Comparison of ENCODE assay signal across 8 cellular contexts in genomic region chr16:2107121-2107790, GRCh38. TPM values are rescaled to one million over a fixed set of nuclear protein-coding genes. Genes with fewer than 3 reads are reported as not detected.
DNase-seq lines count a peak whose midpoint lies in the region; ATAC-seq and TF ChIP-seq lines count a peak whose summit lies in the region.
"Not testable (repeated sequence)": the region's sequence is repeated elsewhere in the genome, so short reads cannot be mapped to it uniquely, and the experiment has no call there.

No MANE protein-coding gene starts in this region.

- H3K4me2 ChIP-seq in neural progenitor cell = not testable (repeated sequence)

- POLR2A ChIA-PET in AG04450 (lab: Yijun Ruan, JAX) = not testable (repeated sequence)

- H3K9me3 ChIP-seq in AG04450 (ENCODE audit: control insufficient read depth, insufficient read depth, low read length); MG63; neural progenitor cell (ENCODE audit: low read depth): not testable (repeated sequence)

- H3K36me3 ChIP-seq in MG63 = peaks cover 23% of the 10 kb centered on the region
- H3K36me3 ChIP-seq in neural progenitor cell = not testable (repeated sequence)

- not testable (repeated sequence) for H3K9ac ChIP-seq in neural progenitor cell

- H3K27ac ChIP-seq in AG04450 (ENCODE audit: low read depth, low read length) = peak overlapping the region; percentile 83
- not testable (repeated sequence) for H3K27ac ChIP-seq in neural progenitor cell

- not testable (repeated sequence) for H2AFZ ChIP-seq in neural progenitor cell (replicated peaks)

- H3K27me3 Mint-ChIP-seq in activated T-helper 17 cell treated with anti-CD3 and anti-CD28 coated beads, Interleukin-2, amount 50 U/mL, for 72 hours; neural progenitor cell (ENCODE audit: insufficient read depth, low read depth); stimulated activated naive CD8-positive, alpha-beta T cell treated with anti-CD3 and anti-CD28 coated beads, Interleukin-15, amount 100 ng/mL, for 72 hours: not testable (repeated sequence)

- H3K79me2 ChIP-seq in neural progenitor cell (ENCODE audit: low read depth) = not testable (repeated sequence)

- H3K4me3 Mint-ChIP-seq in activated T-helper 17 cell treated with anti-CD3 and anti-CD28 coated beads, Interleukin-2, amount 50 U/mL, for 72 hours; neural progenitor cell; stimulated activated naive CD8-positive, alpha-beta T cell treated with anti-CD3 and anti-CD28 coated beads, Interleukin-15, amount 100 ng/mL, for 72 hours: not testable (repeated sequence)

- H3K4me3 ChIP-seq in AG04450 (ENCODE audit: low read depth, low read length); MG63; choroid plexus epithelial cell (ENCODE audit: low read depth, low read length); fibroblast of the aortic adventitia (ENCODE audit: low read depth, low read length); neural progenitor cell: not testable (repeated sequence)

- not testable (repeated sequence) for TF ChIP-seq CTCF in AG04450 (IDR thresholded peaks at IDR 0.05; ENCODE audit: low read depth, low read length); fibroblast of the aortic adventitia (IDR thresholded peaks at IDR 0.05; ENCODE audit: insufficient read depth, low read length); neural progenitor cell (IDR thresholded peaks at IDR 0.05)
- TF ChIP-seq CTCF in choroid plexus epithelial cell (conservative IDR thresholded peaks at IDR 0.05; ENCODE audit: low read depth, low read length) = peak; percentile 5

- H4K20me1 ChIP-seq in neural progenitor cell (ENCODE audit: low read depth) = not testable (repeated sequence)

- peak; percentile 28 for ATAC-seq in activated T-helper 17 cell treated with anti-CD3 and anti-CD28 coated beads, Interleukin-2, amount 50 U/mL, for 72 hours (replicated peaks)
- peak; percentile 18 for ATAC-seq in stimulated activated naive CD8-positive, alpha-beta T cell treated with anti-CD3 and anti-CD28 coated beads, Interleukin-15, amount 100 ng/mL, for 72 hours

- H3K27me3 ChIP-seq in AG04450 (ENCODE audit: control insufficient read depth, insufficient read depth, low read length); MG63; neural progenitor cell: not testable (repeated sequence)

- H3K4me1 Mint-ChIP-seq in activated T-helper 17 cell treated with anti-CD3 and anti-CD28 coated beads, Interleukin-2, amount 50 U/mL, for 72 hours; neural progenitor cell; stimulated activated naive CD8-positive, alpha-beta T cell treated with anti-CD3 and anti-CD28 coated beads, Interleukin-15, amount 100 ng/mL, for 72 hours: not testable (repeated sequence)

- H3K4me1 ChIP-seq in neural progenitor cell = not testable (repeated sequence)

- CTCF ChIA-PET in AG04450 (lab: Charles Lee) = not testable (repeated sequence)

- H3K9me3 Mint-ChIP-seq in activated T-helper 17 cell treated with anti-CD3 and anti-CD28 coated beads, Interleukin-2, amount 50 U/mL, for 72 hours; neural progenitor cell; stimulated activated naive CD8-positive, alpha-beta T cell treated with anti-CD3 and anti-CD28 coated beads, Interleukin-15, amount 100 ng/mL, for 72 hours: not testable (repeated sequence)

- DNase-seq in AG04450 (ENCODE audit: low read depth, low spot score) = peak; percentile 44
- peak; percentile 65 for DNase-seq in GM03348 (ENCODE audit: low spot score)
- DNase-seq in MG63 = peak; percentile 75
- peak; percentile 81 for DNase-seq in choroid plexus epithelial cell (ENCODE audit: low read depth)
- DNase-seq in fibroblast of the aortic adventitia (ENCODE audit: low read depth) = peak; percentile 65
- DNase-seq in neural progenitor cell (ENCODE audit: low spot score); stimulated activated naive CD8-positive, alpha-beta T cell treated with anti-CD3 and anti-CD28 coated beads, Interleukin-15, amount 100 ng/mL, for 72 hours: not testable (repeated sequence)

- H3K36me3 Mint-ChIP-seq in activated T-helper 17 cell treated with anti-CD3 and anti-CD28 coated beads, Interleukin-2, amount 50 U/mL, for 72 hours (ENCODE audit: low read depth); neural progenitor cell: not testable (repeated sequence)

- not testable (repeated sequence) for H3F3A ChIP-seq in neural progenitor cell (ENCODE audit: low read depth)

- H3K27ac Mint-ChIP-seq in activated T-helper 17 cell treated with anti-CD3 and anti-CD28 coated beads, Interleukin-2, amount 50 U/mL, for 72 hours = peak overlapping the region; percentile 41
- H3K27ac Mint-ChIP-seq in neural progenitor cell = peak overlapping the region; percentile 25
- H3K27ac Mint-ChIP-seq in stimulated activated naive CD8-positive, alpha-beta T cell treated with anti-CD3 and anti-CD28 coated beads, Interleukin-15, amount 100 ng/mL, for 72 hours = peak overlapping the region in 1 of 2 donors; percentile 59

RNA-seq across cellular contexts. Expression of gene PKD1, which starts 28.4 kb away (rescaled TPM):
- 16.1 and 21.7 TPM in 2 replicates for polyA plus RNA-seq in AG04450 (2011; rRNA removed)
- polyA minus RNA-seq in AG04450 (2011; rRNA and poly(A)+ RNA removed) = 29.0 and 29.3 TPM in 2 replicates
- 60.2 and 106 TPM in 2 replicates for total RNA-seq in MG63 (2014; rRNA removed; shearing (Covaris generic); ENCODE audit: low replicate concordance)
- total RNA-seq in activated T-helper 17 cell treated with anti-CD3 and anti-CD28 coated beads, Interleukin-2, amount 50 U/mL, for 72 hours = 100 to 1,000 TPM in 1 of 2 donors, 10 to 100 TPM in 1; 71.8 to 122 TPM
- total RNA-seq in fibroblast of the aortic adventitia (ENCODE audit: low replicate concordance) (118 and 166 TPM in 2 replicates), neural progenitor cell (ENCODE audit: low replicate concordance) (16.9 and 73.4 TPM in 2 replicates)

RNA-seq across cellular contexts. Expression of gene RAB26, which starts 41.2 kb away (rescaled TPM):
- 3.6 and 5.2 TPM in 2 replicates for polyA plus RNA-seq in AG04450 (2011; rRNA removed)
- polyA minus RNA-seq in AG04450 (2011; rRNA and poly(A)+ RNA removed) = 0.74 and 4.4 TPM in 2 replicates
- not detected in 2 replicates for total RNA-seq in MG63 (2014; rRNA removed; shearing (Covaris generic); ENCODE audit: low replicate concordance)
- total RNA-seq in activated T-helper 17 cell treated with anti-CD3 and anti-CD28 coated beads, Interleukin-2, amount 50 U/mL, for 72 hours = under 1 TPM; 0.28 to 0.34 TPM
- total RNA-seq in fibroblast of the aortic adventitia (ENCODE audit: low replicate concordance) (0.27 and 3.6 TPM in 2 replicates), neural progenitor cell (ENCODE audit: low replicate concordance) (2.1 and 4.4 TPM in 2 replicates)

RNA-seq across cellular contexts. Expression of gene TRAF7, which starts 48.3 kb away (rescaled TPM):
- polyA plus RNA-seq in AG04450 (2011; rRNA removed) = 35.2 and 49.3 TPM in 2 replicates
- 63.6 and 89.1 TPM in 2 replicates for polyA minus RNA-seq in AG04450 (2011; rRNA and poly(A)+ RNA removed)
- total RNA-seq in MG63 (2014; rRNA removed; shearing (Covaris generic); ENCODE audit: low replicate concordance) = 68.0 and 111 TPM in 2 replicates
- total RNA-seq in activated T-helper 17 cell treated with anti-CD3 and anti-CD28 coated beads, Interleukin-2, amount 50 U/mL, for 72 hours = 10 to 100 TPM; 49.8 to 80.1 TPM
- total RNA-seq in fibroblast of the aortic adventitia (ENCODE audit: low replicate concordance) = 64.3 and 91.0 TPM in 2 replicates
- total RNA-seq in neural progenitor cell (ENCODE audit: low replicate concordance) = 24.1 and 63.6 TPM in 2 replicates

RNA-seq across cellular contexts. Expression of gene TSC2, which starts 59.5 kb away (rescaled TPM):
- 35.9 and 42.2 TPM in 2 replicates for polyA plus RNA-seq in AG04450 (2011; rRNA removed)
- 67.9 and 99.1 TPM in 2 replicates for polyA minus RNA-seq in AG04450 (2011; rRNA and poly(A)+ RNA removed)
- 24.1 and 64.4 TPM in 2 replicates for total RNA-seq in MG63 (2014; rRNA removed; shearing (Covaris generic); ENCODE audit: low replicate concordance)
- total RNA-seq in activated T-helper 17 cell treated with anti-CD3 and anti-CD28 coated beads, Interleukin-2, amount 50 U/mL, for 72 hours = 10 to 100 TPM; 79.3 to 83.7 TPM
- total RNA-seq in fibroblast of the aortic adventitia (ENCODE audit: low replicate concordance) (58.7 and 145 TPM in 2 replicates), neural progenitor cell (ENCODE audit: low replicate concordance) (55.1 and 63.4 TPM in 2 replicates)

RNA-seq across cellular contexts. Expression of gene NTHL1, which starts 59.6 kb away (rescaled TPM):
- 10.7 and 14.5 TPM in 2 replicates for polyA plus RNA-seq in AG04450 (2011; rRNA removed)
- 4.3 and 4.7 TPM in 2 replicates for polyA minus RNA-seq in AG04450 (2011; rRNA and poly(A)+ RNA removed)
- 57.1 and 74.7 TPM in 2 replicates for total RNA-seq in MG63 (2014; rRNA removed; shearing (Covaris generic); ENCODE audit: low replicate concordance)
- 10 to 100 TPM; 13.2 to 37.6 TPM for total RNA-seq in activated T-helper 17 cell treated with anti-CD3 and anti-CD28 coated beads, Interleukin-2, amount 50 U/mL, for 72 hours
- total RNA-seq in fibroblast of the aortic adventitia (ENCODE audit: low replicate concordance) (18.8 and 36.1 TPM in 2 replicates), neural progenitor cell (ENCODE audit: low replicate concordance) (26.3 and 43.6 TPM in 2 replicates)
